8 cellular contexts compared by ENCODE assay signal in the genomic region with DNA sequence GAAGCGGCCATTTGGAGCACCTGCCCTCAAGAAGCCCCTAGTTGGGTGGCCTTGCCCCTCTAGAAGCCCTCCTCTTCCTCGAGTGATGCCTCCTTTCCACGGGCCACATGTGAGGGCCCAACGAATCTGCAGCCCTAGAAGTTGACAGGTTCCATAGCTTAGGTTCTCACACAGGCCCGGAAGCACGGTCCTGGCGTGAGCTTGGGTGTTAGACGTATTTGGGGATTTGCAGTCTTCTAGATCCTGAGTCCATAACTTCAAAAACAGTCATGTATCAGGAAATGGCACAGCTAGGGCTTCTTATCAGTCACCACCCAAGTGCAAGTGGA. TPM values are rescaled to one million over a fixed set of nuclear protein-coding genes. Genes with fewer than 3 reads are reported as not detected.
DNase-seq lines count a peak whose midpoint lies in the region; ATAC-seq and TF ChIP-seq lines count a peak whose summit lies in the region.

No MANE protein-coding gene starts in this region.

- H3K9ac ChIP-seq in fibroblast of lung (ENCODE audit: insufficient read depth, low read length) = peak overlapping the region; percentile 97

- no peaks in the 10 kb centered on the region for H3K9me3 ChIP-seq in SJSA1 (replicated peaks)
- no peaks in the 10 kb centered on the region for H3K9me3 ChIP-seq in fibroblast of lung (ENCODE audit: control insufficient read depth, insufficient read depth, low read depth, low read length)

- peak; percentile 40 for DNase-seq in DMS 273 (lab: John Stamatoyannopoulos, UW; ENCODE audit: unreplicated experiment)
- DNase-seq in DMS 273 treated with DMSO at 0.1 percent for 48 hours (lab: John Stamatoyannopoulos, UW) = no peak
- DNase-seq in SJSA1 (ENCODE audit: low read depth in 1 of 2, low spot score in 2 of 2) = no peak
- no peak for DNase-seq in fibroblast of lung (ENCODE audit: low read depth in 2 of 2)
- DNase-seq in skeletal muscle cell (ENCODE audit: low read depth) = no peak
- no peak for DNase-seq in NCI-H2107 (lab: John Stamatoyannopoulos, UW)
- no peak for DNase-seq in D341Med (ENCODE audit: low spot score)

- ATAC-seq in HG02885 (IDR thresholded peaks at IDR 0.05; ENCODE audit: poor library complexity, unreplicated experiment) = no peak

- peak overlapping the region; percentile 70 for H3K4me3 ChIP-seq in SJSA1
- peak overlapping the region; percentile 52 to 95 (median 86) for H3K4me3 ChIP-seq in fibroblast of lung (replicated peaks in 1 of 4; ENCODE audit: control extremely low read depth in 1 of 4, insufficient read depth in 1 of 4, low read depth in 3 of 4, low read length in 4 of 4)
- H3K4me3 ChIP-seq in skeletal muscle cell (ENCODE audit: low read depth, low read length) = peak overlapping the region; percentile 74

- H3K36me3 ChIP-seq in SJSA1 (peaks cover 14% of the 10 kb centered on the region), fibroblast of lung (ENCODE audit: control insufficient read depth, insufficient read depth, low read length) (no peaks in the 10 kb centered on the region)

- H3K79me2 ChIP-seq in fibroblast of lung (ENCODE audit: control insufficient read depth, insufficient read depth, low read length) = peaks cover 36% of the 10 kb centered on the region

- peak overlapping the region; percentile 81 for H2AFZ ChIP-seq in fibroblast of lung (ENCODE audit: low read length)

- TF ChIP-seq CTCF in fibroblast of lung (conservative IDR thresholded peaks at IDR 0.05 in 1 of 2, IDR thresholded peaks at IDR 0.05 in 1 of 2; ENCODE audit: low read depth in 1 of 2, low read length in 2 of 2) = no peak

- H3K4me1 ChIP-seq in SJSA1 (replicated peaks) = peaks cover 19% of the 10 kb centered on the region
- H3K4me1 ChIP-seq in fibroblast of lung (ENCODE audit: control insufficient read depth, extremely low read depth, insufficient read depth, low read length) = peaks cover 4% of the 10 kb centered on the region

- H3K27me3 ChIP-seq in SJSA1 (replicated peaks) (no peaks in the 10 kb centered on the region), fibroblast of lung (ENCODE audit: control insufficient read depth, insufficient read depth, low read length) (no peaks in the 10 kb centered on the region)

- H4K20me1 ChIP-seq in fibroblast of lung (ENCODE audit: control insufficient read depth, extremely low read depth, insufficient read depth, low read length) = no peaks in the 10 kb centered on the region

- peak overlapping the region; percentile 77 for H3K4me2 ChIP-seq in fibroblast of lung (ENCODE audit: extremely low read depth, insufficient read depth, low read length)

- H3K27ac ChIP-seq in SJSA1 = peak overlapping the region; percentile 95; the same call in 1 of the 2 replicates
- H3K27ac ChIP-seq in fibroblast of lung (ENCODE audit: insufficient read depth, low read length) = peak overlapping the region; percentile 98

RNA-seq across cellular contexts. Expression of a gene that starts 0.4 kb away (rescaled TPM):
- total RNA-seq in SJSA1 (2014; rRNA removed; shearing (Covaris generic)) = 14.1 and 14.2 TPM in 2 replicates
- total RNA-seq in fibroblast of lung = 52.9 and 60.8 TPM in 2 replicates
- 32.7 and 37.1 TPM in 2 replicates for polyA plus RNA-seq in fibroblast of lung
- 25.2 and 26.0 TPM in 2 replicates for polyA plus RNA-seq in fibroblast of lung (2012)
- polyA minus RNA-seq in fibroblast of lung (ENCODE audit: low replicate concordance) = 41.7 and 96.3 TPM in 2 replicates
